ENCODE assay signal across 28 cellular contexts in the genomic region with DNA sequence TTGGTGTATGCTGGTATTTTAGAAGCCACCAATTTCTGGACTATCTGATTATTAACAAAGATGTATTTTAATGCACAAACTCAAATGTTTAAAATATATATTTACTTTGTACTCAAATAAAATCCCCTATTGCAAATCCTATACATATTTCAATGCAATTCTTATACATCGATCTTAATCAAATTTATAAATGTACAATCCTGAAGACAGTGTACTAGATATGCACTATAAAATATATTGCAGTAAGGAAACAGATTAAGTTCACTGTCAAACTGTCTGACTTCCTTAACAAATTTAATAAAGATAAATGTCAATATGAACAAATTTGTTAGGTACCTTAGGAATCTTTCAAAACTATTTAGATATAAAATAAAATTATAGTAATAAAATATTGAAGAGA. TPM values are rescaled to one million over a fixed set of nuclear protein-coding genes. Genes with fewer than 3 reads are reported as not detected.
A peak's percentile ranks its signal among the peaks of the same experiment; 100 is the strongest.
DNase-seq lines count a peak whose midpoint lies in the region; ATAC-seq, FAIRE-seq and TF ChIP-seq lines count a peak whose summit lies in the region.
"Had no signal": no experiment of that assay in that cellular context is flagged by ENCODE, and none has a peak within 500 bp of the region (broad histone marks: within the 10 kb centered on the region; RNA-seq: fewer than 3 reads in every experiment).

No MANE protein-coding gene starts in this region.

- peaks cover 10% of the 10 kb centered on the region for H3K9me3 Mint-ChIP-seq in activated CD4-positive, alpha-beta T cell treated with anti-CD3 and anti-CD28 coated beads for 36 hours (ENCODE audit: low read depth)

- POLR2A ChIA-PET in PC-3 (lab: Charles Lee; ENCODE audit: unreplicated experiment): interaction anchor here (1.1 kb wide), 1 partner anchor 37 kb away, joined by 4 read pairs; no protein-coding TSS in a partner anchor
- POLR2A ChIA-PET in activated CD4-positive, alpha-beta T cell treated with anti-CD3 and anti-CD28 coated beads for 36 hours (lab: Charles Lee): no interaction called here
- POLR2A ChIA-PET in GM10248 (lab: Yijun Ruan, JAX): no interaction called here

- no peak overlapping the region for H3K27ac Mint-ChIP-seq in activated CD4-positive, alpha-beta T cell treated with anti-CD3 and anti-CD28 coated beads for 36 hours
- H3K27ac Mint-ChIP-seq: CD14-positive monocyte; CD4-positive, alpha-beta memory T cell; CD4-positive, CD25-positive, alpha-beta regulatory T cell; CD8-positive, alpha-beta memory T cell had no signal

- H3K9me3 ChIP-seq in PC-3 (ENCODE audit: low read length): no peaks in the 10 kb centered on the region
- H3K9me3 ChIP-seq in pancreas: no peaks in the 10 kb centered on the region
- H3K9me3 ChIP-seq: BE2C had no signal

- H3K9me2 ChIP-seq in PC-3 (replicated peaks; ENCODE audit: low read length): no peaks in the 10 kb centered on the region

- no peak overlapping the region for H3K4me3 Mint-ChIP-seq in activated CD4-positive, alpha-beta T cell treated with anti-CD3 and anti-CD28 coated beads for 36 hours
- H3K4me3 Mint-ChIP-seq: CD14-positive monocyte; CD4-positive, alpha-beta memory T cell; CD4-positive, CD25-positive, alpha-beta regulatory T cell; CD8-positive, alpha-beta memory T cell had no signal

- H3K4me1 Mint-ChIP-seq in activated CD4-positive, alpha-beta T cell treated with anti-CD3 and anti-CD28 coated beads for 36 hours: no peaks in the 10 kb centered on the region
- H3K4me1 Mint-ChIP-seq: CD14-positive monocyte; CD4-positive, alpha-beta memory T cell; CD4-positive, CD25-positive, alpha-beta regulatory T cell; CD8-positive, alpha-beta memory T cell had no signal

- no peaks in the 10 kb centered on the region for H4K20me1 ChIP-seq in PC-3 (ENCODE audit: low read length)
- H4K20me1 ChIP-seq: BLaER1 had no signal

- H3K36me3 ChIP-seq in PC-3 (ENCODE audit: low read depth, low read length): no peaks in the 10 kb centered on the region; the same call in 1 of the 2 replicates
- no peaks in the 10 kb centered on the region for H3K36me3 ChIP-seq in pancreas
- H3K36me3 ChIP-seq: BE2C, BLaER1 had no signal

- no peaks in the 10 kb centered on the region for H3K27me3 Mint-ChIP-seq in activated CD4-positive, alpha-beta T cell treated with anti-CD3 and anti-CD28 coated beads for 36 hours
- H3K27me3 Mint-ChIP-seq: CD4-positive, alpha-beta memory T cell; CD4-positive, CD25-positive, alpha-beta regulatory T cell; CD8-positive, alpha-beta memory T cell had no signal

- H3K27me3 ChIP-seq in PC-3 (ENCODE audit: low read length) (no peaks in the 10 kb centered on the region), pancreas (peaks cover 0 to 3% (median 0%) of the 10 kb centered on the region in 4 donors)
- H3K27me3 ChIP-seq: BE2C, BLaER1 had no signal

- no peaks in the 10 kb centered on the region for H3K79me2 ChIP-seq in PC-3 (ENCODE audit: low read length)

- 79 to 96% methylated on average over 1 of the region's 1 CpG for WGBS in pancreas, 2 donors

- H3K4me1 ChIP-seq in PC-3 (ENCODE audit: insufficient read depth, low read length) (peaks cover 38% of the 10 kb centered on the region), pancreas (peaks cover 0 to 12% (median 7%) of the 10 kb centered on the region in 3 donors)
- H3K4me1 ChIP-seq: BE2C had no signal

- H3K4me3 ChIP-seq in PC-3 (ENCODE audit: low read length) (no peak overlapping the region), pancreas (no peak overlapping the region)
- H3K4me3 ChIP-seq: BLaER1, GM12878 had no signal

- no peak for ATAC-seq in PC-3
- ATAC-seq in pancreas: no peak
- no peak for ATAC-seq in activated CD4-positive, alpha-beta T cell treated with anti-CD3 and anti-CD28 coated beads for 36 hours
- no peak for ATAC-seq in activated CD4-positive, CD25-positive, alpha-beta regulatory T cell treated with anti-CD3 and anti-CD28 coated beads, Interleukin-2, amount 50 U/mL, for 24 hours
- no peak for ATAC-seq in GM21723 (IDR thresholded peaks at IDR 0.05; ENCODE audit: unreplicated experiment)
- ATAC-seq: GM12878 had no signal

- H3K36me3 Mint-ChIP-seq in activated CD4-positive, alpha-beta T cell treated with anti-CD3 and anti-CD28 coated beads for 36 hours (ENCODE audit: low read depth): no peaks in the 10 kb centered on the region
- H3K36me3 Mint-ChIP-seq: CD14-positive monocyte; CD4-positive, alpha-beta memory T cell; CD4-positive, CD25-positive, alpha-beta regulatory T cell; CD8-positive, alpha-beta memory T cell had no signal

- CTCF ChIA-PET in PC-3 (lab: Charles Lee): interaction anchor here (0.6 kb wide), 1 partner anchor 306 kb away, joined by 3 read pairs; no protein-coding TSS in a partner anchor
- CTCF ChIA-PET in activated CD4-positive, alpha-beta T cell treated with anti-CD3 and anti-CD28 coated beads for 36 hours (lab: Charles Lee): no interaction called here
- CTCF ChIA-PET in GM10248 (lab: Yijun Ruan, JAX): no interaction called here

- peak; percentile 74 for FAIRE-seq in A204.1 (lab: Jason Lieb, UNC)
- FAIRE-seq in colon (lab: Jason Lieb, UNC): peak; percentile 18
- FAIRE-seq in pancreas (lab: Jason Lieb, UNC): peak; percentile 37
- FAIRE-seq: GM12878, GM12892, GM18507 had no signal

- peak overlapping the region; percentile 23; the same call in 1 of the 2 replicates for H3K9ac ChIP-seq in PC-3 (ENCODE audit: low read length)
- H3K9ac ChIP-seq: BLaER1 had no signal

- BruUV-seq in PC-3 (replicated peaks; lab: Mats Ljungman, UMichigan): no TSS peak

- H3F3A ChIP-seq in PC-3 (ENCODE audit: low read length, unreplicated experiment): no peaks in the 10 kb centered on the region

- peak overlapping the region; percentile 60 for H3K4me2 ChIP-seq in PC-3 (ENCODE audit: low read length)
- H3K4me2 ChIP-seq: BLaER1 had no signal

- TF ChIP-seq CTCF in PC-3 (conservative IDR thresholded peaks at IDR 0.05; ENCODE audit: low read depth, low read length) (no peak), pancreas (IDR thresholded peaks at IDR 0.05) (no peak), GM10248 (IDR thresholded peaks at IDR 0.05; ENCODE audit: control extremely low read depth, extremely low read depth, low read depth, missing control alignments) (no peak)

- no peak for DNase-seq in PC-3
- DNase-seq in pancreas: no peak
- DNase-seq in activated CD4-positive, alpha-beta T cell treated with anti-CD3 and anti-CD28 coated beads for 36 hours: no peak
- DNase-seq in GM10248 (ENCODE audit: extremely low spot score): no peak
- DNase-seq: ACHN; BE2C; C1 segment of cervical spinal cord; CD4-positive, alpha-beta memory T cell; CD4-positive, CD25-positive, alpha-beta regulatory T cell; CD8-positive, alpha-beta memory T cell; COR-L47; DMS 273 treated with DMSO at 0.1 percent for 48 hours; DMS153; DMS53; DMS79; DND-41; GF-D8 had no signal

- intact Hi-C loops in PC-3 (cut with micrococcal nuclease) (no loop called here), pancreas (cut with DNase I) (no loop called here)
- intact Hi-C loops in activated CD4-positive, alpha-beta T cell treated with anti-CD3 and anti-CD28 coated beads for 36 hours (cut with DNase I, micrococcal nuclease): no loop called here

- H3K27ac ChIP-seq in PC-3 (ENCODE audit: low read length) (peak overlapping the region; percentile 33), pancreas (no peak overlapping the region)
- H3K27ac ChIP-seq: BLaER1 had no signal

- no peak overlapping the region for H2AFZ ChIP-seq in PC-3 (ENCODE audit: low read length)

RNA-seq across cellular contexts. Expression of a gene that starts 43.9 kb away (rescaled TPM):
- total RNA-seq in PC-3 (2014; rRNA removed): 212 and 249 TPM in 2 replicates
- total RNA-seq in pancreas: 1 to 10 TPM in 1 of 6 donors, under 1 TPM in 5; 0.34 to 1.4 (median 0.53) TPM
- polyA plus RNA-seq in pancreas: under 1 TPM; 0.12 to 0.15 TPM
- under 1 TPM; 0.05 to 0.07 TPM for total RNA-seq in activated CD4-positive, alpha-beta T cell treated with anti-CD3 and anti-CD28 coated beads for 36 hours
- total RNA-seq: CD4-positive, alpha-beta memory T cell; G401 had no signal
- polyA plus RNA-seq: CD14-positive monocyte; CD4-positive, alpha-beta memory T cell; CD4-positive, CD25-positive, alpha-beta regulatory T cell; CD8-positive, alpha-beta memory T cell had no signal

RNA-seq across cellular contexts. Expression of a gene that starts 44.3 kb away (rescaled TPM):
- total RNA-seq in PC-3 (2014; rRNA removed) (13.4 and 18.0 TPM in 2 replicates), pancreas (under 1 TPM in 4 of 6 donors, not detected in 2; 0.04 to 0.43 (median 0.22) TPM)
- under 1 TPM in 1 of 2 donors, not detected in 1; under 0.01 TPM for polyA plus RNA-seq in pancreas
- total RNA-seq in activated CD4-positive, alpha-beta T cell treated with anti-CD3 and anti-CD28 coated beads for 36 hours: not detected
- total RNA-seq: CD4-positive, alpha-beta memory T cell; CD4-positive, CD25-positive, alpha-beta regulatory T cell; CD8-positive, alpha-beta memory T cell; G401; GM12878 had no signal
- polyA plus RNA-seq: AG04450; CD14-positive monocyte; CD4-positive, alpha-beta memory T cell; CD4-positive, CD25-positive, alpha-beta regulatory T cell; CD8-positive, alpha-beta memory T cell; GM12878 had no signal

Comparison
In these comparisons a context has a peak if more than half of its experiments do, and no peak if none do; other contexts are left out.
1. RNA of a gene that starts 43.9 kb away (total RNA-seq): 212 to 249 TPM in PC-3; 0.34 to 1.4 TPM in pancreas and 0.05 to 0.07 TPM in activated CD4-positive, alpha-beta T cell treated with anti-CD3 and anti-CD28 coated beads for 36 hours; every median in the first group is over 10 times any median in the second.
2. RNA of a gene that starts 44.3 kb away (total RNA-seq): 13.4 to 18.0 TPM in PC-3; 0.04 to 0.43 TPM in pancreas and not detected in activated CD4-positive, alpha-beta T cell treated with anti-CD3 and anti-CD28 coated beads for 36 hours; every median in the first group is over 10 times any median in the second.